Comparison of ENCODE assay signal across 8 cellular contexts in the genomic region with DNA sequence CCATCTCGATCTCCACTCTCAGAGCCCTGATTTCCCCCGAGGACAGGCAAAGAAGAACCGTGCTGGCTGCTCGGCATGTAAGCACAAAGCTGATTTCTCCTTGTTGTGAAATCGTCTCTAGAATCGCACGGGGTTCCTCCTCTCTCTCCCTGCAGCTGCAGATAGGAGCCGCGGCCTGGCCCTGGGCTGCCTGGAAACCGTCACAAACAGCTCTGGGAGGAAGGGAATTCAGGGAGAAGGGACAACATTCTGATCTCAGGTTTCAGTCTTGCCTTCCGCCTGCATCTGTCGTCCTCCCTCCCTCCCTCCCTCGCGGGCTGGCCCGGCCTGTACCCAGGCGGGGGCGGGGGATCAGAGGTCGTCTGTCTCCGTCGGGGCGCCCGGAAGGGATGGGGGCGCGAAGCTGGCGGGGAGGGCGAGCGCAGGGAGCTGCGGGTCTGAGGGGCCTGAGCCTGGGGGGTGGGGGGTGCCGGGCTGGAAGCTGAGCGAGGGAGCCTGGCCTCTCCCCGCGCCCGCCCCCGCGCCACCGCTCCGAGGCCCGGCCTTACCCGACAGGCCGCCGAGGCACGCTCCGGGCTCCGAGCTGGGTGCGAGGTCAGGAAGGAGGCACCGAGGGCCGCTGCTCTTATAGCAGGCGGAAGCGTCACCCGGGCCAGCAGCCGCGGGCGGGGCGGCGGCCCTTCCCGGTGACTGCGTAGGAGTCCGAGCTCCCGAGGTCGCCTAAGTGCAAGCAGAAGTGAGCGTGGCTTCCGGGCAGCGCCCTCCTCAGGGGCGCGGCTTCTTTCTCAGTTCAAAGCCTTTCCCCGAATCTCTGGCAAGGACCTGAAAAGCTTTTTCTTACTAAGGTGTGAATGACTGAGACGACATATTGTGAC. TPM values are rescaled to one million over a fixed set of nuclear protein-coding genes. Genes with fewer than 3 reads are reported as not detected.
DNase-seq lines count a peak whose midpoint lies in the region; ATAC-seq and TF ChIP-seq lines count a peak whose summit lies in the region.

Gene SERPINB1 (minus strand): TSS at position 600 of the 875 bp plus-strand sequence. CDS start 1,277 bp downstream, outside the sequence.

- H3K4me1 Mint-ChIP-seq in activated CD8-positive, alpha-beta T cell treated with anti-CD3 and anti-CD28 coated beads for 36 hours (ENCODE audit: low read depth), result peaks cover 65% of the 10 kb centered on the region

- POLR2A ChIA-PET in activated CD8-positive, alpha-beta T cell treated with anti-CD3 and anti-CD28 coated beads for 36 hours (lab: Charles Lee), result interaction anchor here (0.8 to 3.9 kb wide), 27 partner anchors 9 to 224 kb away, joined by 3 to 29 read pairs (median 4); partner anchors contain the start of genes SERPINB6 and WRNIP1

- peak within 1 kb of the TSS; percentile 85 for H3K4me3 Mint-ChIP-seq in activated CD8-positive, alpha-beta T cell treated with anti-CD3 and anti-CD28 coated beads for 36 hours

- peak; percentile 50 for ATAC-seq in HG03280 (IDR thresholded peaks at IDR 0.05; ENCODE audit: unreplicated experiment)
- peak; percentile 90 for ATAC-seq in activated CD8-positive, alpha-beta T cell treated with anti-CD3 and anti-CD28 coated beads for 36 hours

- H3K4me3 ChIP-seq in ectodermal cell (ENCODE audit: insufficient read depth, low read depth, low read length), result peak within 1 kb of the TSS; percentile 50
- peak within 1 kb of the TSS; percentile 51 for H3K4me3 ChIP-seq in lower leg skin (ENCODE audit: low read depth, poor library complexity, severe bottlenecking)

- DNase-seq in NCI-H1092 treated with DMSO at 0.1 percent for 48 hours (lab: John Stamatoyannopoulos, UW) (peak; percentile 63), NCI-H1092 (lab: John Stamatoyannopoulos, UW) (no peak), NCI-H774 (lab: John Stamatoyannopoulos, UW) (peak; percentile 73), lower leg skin (ENCODE audit: low spot score in 2 of 2) (peak; percentile 83 to 97)
- peak; percentile 95 for DNase-seq in activated CD8-positive, alpha-beta T cell treated with anti-CD3 and anti-CD28 coated beads for 36 hours
- peak; percentile 76 for DNase-seq in stimulated activated CD4-positive, alpha-beta T cell treated with anti-CD3 and anti-CD28 coated beads, Interleukin-4, amount 100 ng/mL, for 24 hours

- H3K9me3 ChIP-seq in ectodermal cell (ENCODE audit: control insufficient read depth, low read length), result no peaks in the 10 kb centered on the region

- no peaks in the 10 kb centered on the region for H3K27me3 ChIP-seq in ectodermal cell (ENCODE audit: control insufficient read depth, insufficient read depth, low read length, poor library complexity, severe bottlenecking)

- 7 to 11% methylated on average over 67 of the region's 67 CpGs for WGBS in ectodermal cell, 2 experiments
- 0 to 1% methylated on average over 50 to 59 of the region's 67 CpGs for WGBS in lower leg skin, 2 donors

- CTCF ChIA-PET in activated CD8-positive, alpha-beta T cell treated with anti-CD3 and anti-CD28 coated beads for 36 hours (lab: Charles Lee), result interaction anchor here (0.7 to 6.0 kb wide), 28 partner anchors 9 to 212 kb away, joined by 3 to 56 read pairs (median 4); partner anchors contain the start of genes MYLK4, SERPINB9 and WRNIP1

- peak within 1 kb of the TSS; percentile 92 for H3K27ac Mint-ChIP-seq in activated CD8-positive, alpha-beta T cell treated with anti-CD3 and anti-CD28 coated beads for 36 hours

- no peaks in the 10 kb centered on the region for H3K36me3 ChIP-seq in ectodermal cell (ENCODE audit: control insufficient read depth, insufficient read depth, low read length)

- no peaks in the 10 kb centered on the region for H3K9me3 Mint-ChIP-seq in activated CD8-positive, alpha-beta T cell treated with anti-CD3 and anti-CD28 coated beads for 36 hours

- peaks cover 22% of the 10 kb centered on the region for H3K36me3 Mint-ChIP-seq in activated CD8-positive, alpha-beta T cell treated with anti-CD3 and anti-CD28 coated beads for 36 hours (ENCODE audit: low read depth)

- peaks cover 18% of the 10 kb centered on the region for H3K4me1 ChIP-seq in ectodermal cell (ENCODE audit: control insufficient read depth, insufficient read depth, low read length)

- TF ChIP-seq CTCF in activated CD8-positive, alpha-beta T cell treated with anti-CD3 and anti-CD28 coated beads for 36 hours (IDR thresholded peaks at IDR 0.05), result no peak
- no peak for TF ChIP-seq CTCF in lower leg skin (IDR thresholded peaks at IDR 0.05)

- H3K27me3 Mint-ChIP-seq in activated CD8-positive, alpha-beta T cell treated with anti-CD3 and anti-CD28 coated beads for 36 hours, result no peaks in the 10 kb centered on the region

- intact Hi-C loops in activated CD8-positive, alpha-beta T cell treated with anti-CD3 and anti-CD28 coated beads for 36 hours (cut with micrococcal nuclease), result loop anchor here (2.0 kb wide), 1 partner anchor 51 kb away; no protein-coding TSS in a partner anchor
- intact Hi-C loops in lower leg skin (cut with DNase I; ENCODE audit: low total_unique reads), result loop anchor here (5.0 to 10.0 kb wide), 3 partner anchors 49 to 213 kb away; no protein-coding TSS in a partner anchor

- no peak for TF ChIP-seq POLR2A in lower leg skin (IDR thresholded peaks at IDR 0.05)

- peak within 1 kb of the TSS; percentile 92 for H3K27ac ChIP-seq in ectodermal cell (ENCODE audit: insufficient read depth, low read depth, low read length, poor library complexity, severe bottlenecking)

RNA-seq across cellular contexts. Expression of gene SERPINB1, which starts in this region (rescaled TPM):
- total RNA-seq in activated CD8-positive, alpha-beta T cell treated with anti-CD3 and anti-CD28 coated beads for 36 hours, result 10 to 100 TPM; 55.8 to 60.0 TPM
- 19.5 TPM for polyA plus RNA-seq in ectodermal cell (2013, experiment 1 of 4)
- 18.1 TPM for polyA plus RNA-seq in ectodermal cell (2013, experiment 2 of 4)
- 17.0 TPM for polyA plus RNA-seq in ectodermal cell (2013, experiment 3 of 4)
- polyA plus RNA-seq in ectodermal cell (2013, experiment 4 of 4), result 18.5 TPM
- total RNA-seq in lower leg skin, result 10 to 100 TPM; 12.6 to 41.1 (median 17.6) TPM
